Comparison of ENCODE assay signal across 1 cellular context in the genomic region with DNA sequence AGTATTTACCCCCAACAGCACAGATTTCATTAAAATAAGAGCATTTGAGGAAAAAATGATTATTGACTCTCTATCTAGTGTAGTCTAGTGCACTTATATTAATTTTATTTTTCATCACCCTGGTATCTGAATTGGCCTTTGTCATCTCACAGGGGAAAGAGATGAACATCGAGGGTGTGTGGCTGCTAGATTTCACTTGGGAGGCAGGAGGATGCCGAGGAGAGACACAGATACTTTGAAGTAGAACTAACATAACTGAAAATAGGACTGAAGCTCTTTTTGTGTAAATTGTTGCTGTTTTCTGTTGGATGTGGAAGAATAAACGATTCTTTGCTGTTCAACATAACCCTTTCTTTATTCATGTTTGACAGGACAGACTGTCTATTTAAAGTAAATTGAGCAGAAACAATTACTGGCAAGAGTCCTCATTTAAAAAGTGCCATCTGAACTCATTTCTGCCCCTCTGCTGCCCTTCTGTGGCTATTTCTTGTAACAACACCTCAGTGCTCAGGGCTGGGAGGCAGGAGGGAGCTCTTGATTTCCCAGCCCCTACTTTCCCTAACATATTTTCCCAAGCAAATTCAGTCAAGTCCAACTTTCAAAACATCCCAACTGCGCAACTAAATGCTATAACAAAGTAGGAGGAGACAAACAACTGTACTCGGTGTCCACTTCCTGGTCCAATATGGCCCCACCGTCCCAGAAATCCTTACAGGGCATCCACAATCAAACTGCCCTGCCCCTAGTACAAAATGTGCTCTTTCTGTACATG.
TF ChIP-seq lines count a peak whose summit lies in the region.

No MANE protein-coding gene starts in this region.

TF ChIP-seq in endothelial cell of umbilical vein, 7 proteins besides CTCF, POLR2A, EP300 and RAD21:
- no peak for TF ChIP-seq MYC (IDR thresholded peaks at IDR 0.05; ENCODE audit: low read depth, low read length)
- TF ChIP-seq EZH2 (IDR thresholded peaks at IDR 0.05; ENCODE audit: borderline replicate concordance, low read depth, low read length, severe bottlenecking) = no peak
- TF ChIP-seq JUN (IDR thresholded peaks at IDR 0.05; ENCODE audit: borderline replicate concordance, insufficient read depth, insufficient read length, low read depth) = no peak
- TF ChIP-seq, protein P1, sequence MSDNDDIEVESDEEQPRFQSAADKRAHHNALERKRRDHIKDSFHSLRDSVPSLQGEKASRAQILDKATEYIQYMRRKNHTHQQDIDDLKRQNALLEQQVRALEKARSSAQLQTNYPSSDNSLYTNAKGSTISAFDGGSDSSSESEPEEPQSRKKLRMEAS (IDR thresholded peaks at IDR 0.05; ENCODE audit: insufficient read depth, insufficient read length) = no peak
- no peak for TF ChIP-seq POLR2AphosphoS5 (IDR thresholded peaks at IDR 0.05; ENCODE audit: insufficient read depth, low read depth, low read length)
- TF ChIP-seq FOS (IDR thresholded peaks at IDR 0.05; ENCODE audit: borderline replicate concordance, insufficient read depth, low read length) = no peak
- TF ChIP-seq GATA2 (IDR thresholded peaks at IDR 0.05; ENCODE audit: insufficient read depth, insufficient read length, low read depth, low read length) = no peak
